In genomic region chr1:169786974-169787373, GRCh38 we compare ENCODE assay signal across 17 cellular contexts. TPM values are rescaled to one million over a fixed set of nuclear protein-coding genes. Genes with fewer than 3 reads are reported as not detected.
A peak's percentile ranks its signal among the peaks of the same experiment; 100 is the strongest.
DNase-seq lines count a peak whose midpoint lies in the region; ATAC-seq, FAIRE-seq and TF ChIP-seq lines count a peak whose summit lies in the region.
"Had no signal": no experiment of that assay in that cellular context is flagged by ENCODE, and none has a peak within 500 bp of the region (broad histone marks: within the 10 kb centered on the region; RNA-seq: fewer than 3 reads in every experiment).

No MANE protein-coding gene starts in this region.

- no peak overlapping the region for H2BK120ac ChIP-seq in H1 (replicated peaks; ENCODE audit: low read depth, low read length)

- no peak overlapping the region for H3K23ac ChIP-seq in H1 (ENCODE audit: insufficient read length)

- no peak overlapping the region for H3K27ac ChIP-seq in HepG2 (ENCODE audit: extremely low read length, insufficient read depth, low read length)
- H3K27ac ChIP-seq in right lobe of liver, result no peak overlapping the region
- no peak overlapping the region for H3K27ac ChIP-seq in H1 (ENCODE audit: low read depth, low read length)
- H3K27ac ChIP-seq in testis, result no peak overlapping the region
- H3K27ac ChIP-seq: BLaER1 treated with 17β-estradiol and CSF1 and Interleukin-3, amounts not matched to agents 10 nM and 100 nM; HL-60 had no signal

- TF ChIP-seq POLR2A in HepG2 (IDR thresholded peaks at IDR 0.05; ENCODE audit: insufficient read depth in 1 of 2, low read depth in 2 of 2, low read length in 2 of 2) (no peak), right lobe of liver (IDR thresholded peaks at IDR 0.05) (no peak), H1 (IDR thresholded peaks at IDR 0.05; ENCODE audit: control extremely low read depth in 1 of 2, low read depth in 2 of 2, low read length in 2 of 2) (no peak), testis (IDR thresholded peaks at IDR 0.05) (no peak)

- no peak overlapping the region for H2AK5ac ChIP-seq in H1 (ENCODE audit: low read depth, low read length)

- H2BK5ac ChIP-seq in H1 (ENCODE audit: low read depth, low read length), result no peak overlapping the region

- in situ Hi-C loops in HepG2 (cut with HindIII; ENCODE audit: extremely low pct_ligation_motif_present, low pct_unique_long_range_greater_than_20kb), result no loop called here

- TF ChIP-seq EP300 in HepG2 (IDR thresholded peaks at IDR 0.05; ENCODE audit: low read depth in 2 of 2, low read length in 2 of 2), result no peak
- no peak for TF ChIP-seq EP300 in HepG2 (CRISPR knock-in tag; IDR thresholded peaks at IDR 0.05; ENCODE audit: borderline replicate concordance)
- TF ChIP-seq EP300 in H1 (IDR thresholded peaks at IDR 0.05; ENCODE audit: borderline replicate concordance in 1 of 2, low read depth in 2 of 2, low read length in 2 of 2), result no peak

- H4K8ac ChIP-seq in H1 (ENCODE audit: extremely low read depth, insufficient read depth, low read length), result no peak overlapping the region

- BruUV-seq in HepG2 (replicated peaks; lab: Mats Ljungman, UMichigan), result no TSS peak

- H2BK20ac ChIP-seq in H1 (ENCODE audit: low read length), result no peak overlapping the region

- no peaks in the 10 kb centered on the region; a peak in 1 of 5 replicates for H3K27me3 ChIP-seq in HepG2 (ENCODE audit: control insufficient read depth in 1 of 2, insufficient read depth in 2 of 2, low read length in 2 of 2)
- no peaks in the 10 kb centered on the region for H3K27me3 ChIP-seq in right lobe of liver
- no peaks in the 10 kb centered on the region for H3K27me3 ChIP-seq in H1 (replicated peaks in 1 of 4; ENCODE audit: control insufficient read depth in 3 of 4, extremely low read depth in 1 of 4, insufficient read depth in 3 of 4, low read length in 3 of 4)
- H3K27me3 ChIP-seq in testis, result no peaks in the 10 kb centered on the region
- H3K27me3 ChIP-seq: BLaER1 treated with 17β-estradiol and CSF1 and Interleukin-3, amounts not matched to agents 10 nM and 100 nM had no signal

- no peak overlapping the region for H3K56ac ChIP-seq in H1 (replicated peaks; ENCODE audit: insufficient read length, low read depth, low read length)

- TF ChIP-seq RAD21 in HepG2 (CRISPR knock-in tag; IDR thresholded peaks at IDR 0.05), result no peak
- no peak for TF ChIP-seq RAD21 in H1 (IDR thresholded peaks at IDR 0.05 in 1 of 2, conservative IDR thresholded peaks at IDR 0.05 in 1 of 2; ENCODE audit: low read depth in 2 of 2, low read length in 2 of 2)

- FAIRE-seq in HepG2 (lab: Jason Lieb, UNC) (no peak), H1 (lab: Jason Lieb, UNC) (no peak)
- FAIRE-seq: GM18507 had no signal

- H3K9me3 ChIP-seq in HepG2 (ENCODE audit: low read length) (no peaks in the 10 kb centered on the region), right lobe of liver (no peaks in the 10 kb centered on the region), H1 (ENCODE audit: insufficient read depth in 2 of 2, low read depth in 1 of 2, low read length in 1 of 2) (peaks cover 4 to 6% of the 10 kb centered on the region in 2 experiments; a peak in 3 of 4 replicates), testis (no peaks in the 10 kb centered on the region)
- H3K9me3 ChIP-seq: BLaER1 treated with 17β-estradiol and CSF1 and Interleukin-3, amounts not matched to agents 10 nM and 100 nM had no signal

- H3K79me2 ChIP-seq in HepG2 (ENCODE audit: insufficient read depth, low read length) (no peaks in the 10 kb centered on the region), H1 (ENCODE audit: control insufficient read depth in 1 of 2, insufficient read depth in 2 of 2, low read length in 2 of 2) (no peaks in the 10 kb centered on the region)

- no peak overlapping the region for H3K14ac ChIP-seq in H1 (ENCODE audit: insufficient read length)

- H3K4ac ChIP-seq in H1 (replicated peaks; ENCODE audit: insufficient read length, low read depth, low read length), result no peak overlapping the region

- 0 out of 2 replicates have a peak overlapping the region, but pooled peaks have one; percentile 5 for H2BK15ac ChIP-seq in H1 (ENCODE audit: low read length)

- TF ChIP-seq CTCF in HepG2 (CRISPR knock-in tag; IDR thresholded peaks at IDR 0.05) (no peak), right lobe of liver (IDR thresholded peaks at IDR 0.05) (no peak), H1 (IDR thresholded peaks at IDR 0.05; ENCODE audit: control extremely low read depth in 1 of 3, insufficient read depth in 1 of 3, low read depth in 1 of 3, low read length in 3 of 3) (no peak), testis (IDR thresholded peaks at IDR 0.05) (no peak)

- H4K20me1 ChIP-seq in HepG2 (ENCODE audit: insufficient read depth, low read length) (no peaks in the 10 kb centered on the region), H1 (replicated peaks in 1 of 2; ENCODE audit: control insufficient read depth in 1 of 2, insufficient read depth in 2 of 2, low read length in 2 of 2) (no peaks in the 10 kb centered on the region)
- H4K20me1 ChIP-seq: BLaER1 treated with 17β-estradiol and CSF1 and Interleukin-3, amounts not matched to agents 10 nM and 100 nM had no signal

- H3K4me2 ChIP-seq in HepG2 (ENCODE audit: low read depth, low read length) (0 out of 2 replicates have a peak overlapping the region, but pooled peaks have one; percentile 4), H1 (ENCODE audit: insufficient read depth in 1 of 2, low read depth in 2 of 2, low read length in 2 of 2) (no peak overlapping the region)
- H3K4me2 ChIP-seq: BLaER1 treated with 17β-estradiol and CSF1 and Interleukin-3, amounts not matched to agents 10 nM and 100 nM had no signal

- H3K9ac ChIP-seq in HepG2 (ENCODE audit: insufficient read depth, low read depth, low read length) (no peak overlapping the region), H1 (replicated peaks in 1 of 4; ENCODE audit: extremely low read depth in 1 of 4, low read depth in 3 of 4, low read length in 3 of 4) (no peak overlapping the region)
- H3K9ac ChIP-seq: BLaER1 treated with 17β-estradiol and CSF1 and Interleukin-3, amounts not matched to agents 10 nM and 100 nM had no signal

- POLR2A ChIA-PET in HepG2 (lab: Yijun Ruan, JAX), result no interaction called here
- POLR2A ChIA-PET in H1 (lab: Charles Lee; ENCODE audit: partially characterized antibody), result interaction anchor here (2.0 kb wide), 1 partner anchor 8 kb away, joined by 11 read pairs; the partner anchor contains the start of gene METTL18

- H3K36me3 ChIP-seq in HepG2 (replicated peaks in 1 of 2; ENCODE audit: control insufficient read depth in 1 of 2, insufficient read depth in 2 of 2, low read length in 2 of 2) (no peaks in the 10 kb centered on the region), right lobe of liver (no peaks in the 10 kb centered on the region), H1 (ENCODE audit: control insufficient read depth in 2 of 4, insufficient read depth in 4 of 4, low read length in 3 of 4) (0 out of 8 replicates have a peak, but pooled peaks cover 0 to 3% (median 0%) of the 10 kb centered on the region in 4 experiments), testis (ENCODE audit: low read depth, missing control alignments) (no peaks in the 10 kb centered on the region)

- no peak overlapping the region for H2BK12ac ChIP-seq in H1 (ENCODE audit: low read depth, low read length)

- no peak overlapping the region for H3K4me3 ChIP-seq in HepG2 (replicated peaks in 1 of 3; ENCODE audit: insufficient read depth in 1 of 3, low read depth in 2 of 3, low read length in 3 of 3)
- H3K4me3 ChIP-seq in right lobe of liver, result no peak overlapping the region
- no peak overlapping the region for H3K4me3 ChIP-seq in H1 (ENCODE audit: extremely low read depth in 1 of 4, insufficient read depth in 2 of 4, low read depth in 3 of 4, low read length in 4 of 4)
- H3K4me3 ChIP-seq in testis, result no peak overlapping the region
- H3K4me3 ChIP-seq: BLaER1 treated with 17β-estradiol and CSF1 and Interleukin-3, amounts not matched to agents 10 nM and 100 nM had no signal

- no peak overlapping the region for H4K5ac ChIP-seq in H1 (ENCODE audit: insufficient read length, low read depth, low read length)

- ATAC-seq in HepG2 (peak; percentile 78), right lobe of liver (no peak)

- no peaks in the 10 kb centered on the region for H3K79me1 ChIP-seq in H1 (ENCODE audit: low read depth, low read length)

- 0% methylated on average over 1 of the region's 3 CpGs for WGBS in HepG2 (ENCODE audit: low lambda C conversion rate)
- WGBS in right lobe of liver (ENCODE audit: insufficient coverage, low coverage, low lambda C conversion rate, missing lambda C conversion rate), result 79% methylated on average over 1 of the region's 3 CpGs
- 79% methylated on average over 3 of the region's 3 CpGs; no CpG with 5 or more reads in 1 of the 2 experiments for WGBS in H1 (ENCODE audit: extremely low coverage in 1 of 2, insufficient coverage in 1 of 2, insufficient read length in 1 of 2, insufficient replicate concordance in 2 of 2, low coverage in 1 of 2, low lambda C conversion rate in 2 of 2, missing lambda C conversion rate in 1 of 2), 2 experiments
- WGBS in testis, 2 donors, result 45 to 67% methylated on average over 3 of the region's 3 CpGs

- H4K91ac ChIP-seq in H1 (replicated peaks; ENCODE audit: insufficient read length, low read length), result no peak overlapping the region

- H3K4me1 ChIP-seq in HepG2 (ENCODE audit: insufficient read depth, low read length) (peaks cover 15% of the 10 kb centered on the region; the same call in 1 of the 2 replicates), right lobe of liver (no peaks in the 10 kb centered on the region), H1 (replicated peaks in 1 of 4; ENCODE audit: control insufficient read depth in 3 of 4, insufficient read depth in 4 of 4, low read length in 3 of 4) (peaks cover 0 to 5% (median 0%) of the 10 kb centered on the region in 4 experiments; a peak in 1 of 7 replicates), testis (no peaks in the 10 kb centered on the region)
- H3K4me1 ChIP-seq: BLaER1 treated with 17β-estradiol and CSF1 and Interleukin-3, amounts not matched to agents 10 nM and 100 nM had no signal

- H2AFZ ChIP-seq in HepG2 (ENCODE audit: low read length) (peak overlapping the region; percentile 2), H1 (ENCODE audit: low read length) (no peak overlapping the region)

- DNase-seq in HepG2 (ENCODE audit: low spot score) (no peak), right lobe of liver (no peak), NCI-H82 treated with DMSO at 0.1 percent for 48 hours (lab: John Stamatoyannopoulos, UW; ENCODE audit: unreplicated experiment) (peak; percentile 39), H1 (ENCODE audit: low read depth in 1 of 2, low spot score in 2 of 2) (no peak), testis (no peak), NCI-H446 (lab: John Stamatoyannopoulos, UW) (no peak)
- no peak for DNase-seq in stimulated activated CD4-positive, alpha-beta T cell treated with anti-CD3 and anti-CD28 coated beads, Interleukin-12 subunit alpha, Interleukin-12 subunit beta, amount 100 ng/mL, for 4 hours
- DNase-seq: 8988T; ACHN; CD4-positive, CD25-positive, alpha-beta regulatory T cell; DMS53; HCEC 1CT; KBM-7 had no signal

- CTCF ChIA-PET in HepG2 (lab: Yijun Ruan, JAX; ENCODE audit: low intra/inter-chr PET ratio, low total read pairs) (no interaction called here), H1 (lab: Charles Lee; ENCODE audit: partially characterized antibody) (interaction anchor here (0.8 to 1.3 kb wide), 2 partner anchors 11 to 186 kb away, joined by 3 to 4 read pairs; no protein-coding TSS in a partner anchor)

- H3K23me2 ChIP-seq in H1 (ENCODE audit: low read depth, low read length), result no peaks in the 10 kb centered on the region

- H3K18ac ChIP-seq in H1 (ENCODE audit: extremely low read depth, low read length), result no peak overlapping the region

- intact Hi-C loops in HepG2 (cut with micrococcal nuclease; ENCODE audit: unreplicated experiment) (no loop called here), right lobe of liver (cut with DNase I) (no loop called here), testis (cut with DNase I; ENCODE audit: low total_unique reads) (no loop called here)

RNA-seq across cellular contexts. Expression of gene METTL18, which starts 7.7 kb away (rescaled TPM):
- total RNA-seq in HepG2 (2016; rRNA removed; fragmentation: Illumina TruSeq; extraction: Trizol), result 6.7 and 11.2 TPM in 2 replicates
- 1.8 and 2.4 TPM in 2 replicates for total RNA-seq in HepG2 (2016; cell fraction: cytosol; rRNA removed; fragmentation: Illumina TruSeq; extraction: Trizol; ENCODE audit: low read depth)
- total RNA-seq in HepG2 (2016; cell fraction: insoluble cytoplasmic fraction; rRNA removed; fragmentation: Illumina TruSeq; extraction: Trizol), result 7.6 and 11.0 TPM in 2 replicates
- total RNA-seq in HepG2 (2016; cell fraction: membrane; rRNA removed; fragmentation: Illumina TruSeq; extraction: Trizol), result 3.7 and 3.9 TPM in 2 replicates
- 6.2 and 6.5 TPM in 2 replicates for total RNA-seq in HepG2 (2016; cell fraction: nucleus; rRNA removed; fragmentation: Illumina TruSeq; extraction: Trizol)
- polyA plus RNA-seq in HepG2 (2011; rRNA removed), result 2.2 and 2.7 TPM in 2 replicates
- polyA plus RNA-seq in HepG2 (2011; cell fraction: cytosol; rRNA removed), result 0.81 and 1.2 TPM in 2 replicates
- polyA plus RNA-seq in HepG2 (2011; cell fraction: nucleus; rRNA removed), result 0.48 and 0.93 TPM in 2 replicates
- polyA plus RNA-seq in HepG2 (2012), result 4.5 and 5.9 TPM in 2 replicates
- polyA plus RNA-seq in HepG2 (2016; cell fraction: cytosol; fragmentation: Illumina TruSeq; extraction: Trizol; ENCODE audit: low read depth), result 1.4 and 2.0 TPM in 2 replicates
- 10.2 and 10.9 TPM in 2 replicates for polyA plus RNA-seq in HepG2 (2016; cell fraction: insoluble cytoplasmic fraction; fragmentation: Illumina TruSeq; extraction: Trizol; ENCODE audit: low read depth)
- polyA plus RNA-seq in HepG2 (2016; cell fraction: membrane; fragmentation: Illumina TruSeq; extraction: Trizol; ENCODE audit: low read depth), result 1.8 and 3.0 TPM in 2 replicates
- 6.1 and 7.3 TPM in 2 replicates for polyA plus RNA-seq in HepG2 (2016; cell fraction: nucleus; fragmentation: Illumina TruSeq; extraction: Trizol; ENCODE audit: insufficient read depth, low read depth)
- 0.28 and 0.48 TPM in 2 replicates for polyA minus RNA-seq in HepG2 (2011; rRNA and poly(A)+ RNA removed; ENCODE audit: low replicate concordance)
- 1.5 and 2.1 TPM in 2 replicates for polyA minus RNA-seq in HepG2 (2011; cell fraction: cytosol; rRNA and poly(A)+ RNA removed)
- 4.0 and 5.8 TPM in 2 replicates for polyA minus RNA-seq in HepG2 (2011; cell fraction: nucleus; rRNA and poly(A)+ RNA removed)
- total RNA-seq in right lobe of liver, result 1 to 10 TPM; 2.2 to 4.4 (median 2.8) TPM
- 6.0 and 7.6 TPM in 2 replicates for total RNA-seq in H1 (2021; fragmentation: NEBNext Ultra II Directional; extraction: Animal tissue kit (Norgen Biotek cat#: 25700))
- 0.88 and 1.4 TPM in 2 replicates for polyA plus RNA-seq in H1 (2011; rRNA removed)
- 3.5 TPM for polyA plus RNA-seq in H1 (2011; cell fraction: cytosol; rRNA removed)
- polyA plus RNA-seq in H1 (2011; cell fraction: nucleus; rRNA removed), result 0.53 TPM
- polyA plus RNA-seq in H1 (2012, experiment 1 of 2), result 4.1 to 8.1 TPM (median 4.8 TPM) in 4 replicates
- polyA plus RNA-seq in H1 (2012, experiment 2 of 2), result 0.88 TPM
- polyA plus RNA-seq in H1 (2013, experiment 1 of 2), result 4.3 TPM
- polyA plus RNA-seq in H1 (2013, experiment 2 of 2), result 3.5 TPM
- 0.82 and 1.1 TPM in 2 replicates for polyA minus RNA-seq in H1 (2011; rRNA and poly(A)+ RNA removed)
- polyA minus RNA-seq in H1 (2011; cell fraction: cytosol; rRNA and poly(A)+ RNA removed), result 2.1 TPM
- 2.9 TPM for polyA minus RNA-seq in H1 (2011; cell fraction: nucleus; rRNA and poly(A)+ RNA removed)
- 1 to 10 TPM; 6.4 to 6.6 TPM for total RNA-seq in testis
- 8.6 TPM for polyA plus RNA-seq in testis (ENCODE audit: insufficient read depth, low read depth, low replicate concordance)

RNA-seq across cellular contexts. Expression of gene SELE, which starts 53.1 kb away (rescaled TPM):
- total RNA-seq in HepG2 (2016; rRNA removed; fragmentation: Illumina TruSeq; extraction: Trizol), result 0.04 TPM in 1 of 2 replicates, not detected in the other
- total RNA-seq in HepG2 (2016; cell fraction: cytosol; rRNA removed; fragmentation: Illumina TruSeq; extraction: Trizol; ENCODE audit: low read depth), result not detected in 2 replicates
- 0.04 TPM in 1 of 2 replicates, not detected in the other for total RNA-seq in HepG2 (2016; cell fraction: insoluble cytoplasmic fraction; rRNA removed; fragmentation: Illumina TruSeq; extraction: Trizol)
- not detected in 2 replicates for total RNA-seq in HepG2 (2016; cell fraction: membrane; rRNA removed; fragmentation: Illumina TruSeq; extraction: Trizol)
- total RNA-seq in HepG2 (2016; cell fraction: nucleus; rRNA removed; fragmentation: Illumina TruSeq; extraction: Trizol), result not detected in 2 replicates
- 0.08 and 0.09 TPM in 2 replicates for polyA plus RNA-seq in HepG2 (2011; rRNA removed)
- polyA plus RNA-seq in HepG2 (2011; cell fraction: cytosol; rRNA removed), result 0.04 and 0.05 TPM in 2 replicates
- 0.05 TPM in 1 of 2 replicates, not detected in the other for polyA plus RNA-seq in HepG2 (2011; cell fraction: nucleus; rRNA removed)
- polyA plus RNA-seq in HepG2 (2012), result 0.05 TPM in 1 of 2 replicates, not detected in the other
- not detected in 2 replicates for polyA plus RNA-seq in HepG2 (2016; cell fraction: cytosol; fragmentation: Illumina TruSeq; extraction: Trizol; ENCODE audit: low read depth)
- polyA plus RNA-seq in HepG2 (2016; cell fraction: insoluble cytoplasmic fraction; fragmentation: Illumina TruSeq; extraction: Trizol; ENCODE audit: low read depth), result 0.07 TPM in 1 of 2 replicates, not detected in the other
- polyA plus RNA-seq in HepG2 (2016; cell fraction: membrane; fragmentation: Illumina TruSeq; extraction: Trizol; ENCODE audit: low read depth), result not detected in 2 replicates
- polyA plus RNA-seq in HepG2 (2016; cell fraction: nucleus; fragmentation: Illumina TruSeq; extraction: Trizol; ENCODE audit: insufficient read depth, low read depth), result not detected in 2 replicates
- polyA minus RNA-seq in HepG2 (2011; rRNA and poly(A)+ RNA removed; ENCODE audit: low replicate concordance), result 0.12 TPM in 1 of 2 replicates, not detected in the other
- not detected in 2 replicates for polyA minus RNA-seq in HepG2 (2011; cell fraction: cytosol; rRNA and poly(A)+ RNA removed)
- 0.12 TPM in 1 of 2 replicates, not detected in the other for polyA minus RNA-seq in HepG2 (2011; cell fraction: nucleus; rRNA and poly(A)+ RNA removed)
- 1 to 10 TPM in 3 of 6 experiments, under 1 TPM in 3; 0.18 to 3.1 (median 0.94) TPM for total RNA-seq in right lobe of liver
- not detected in 2 replicates for total RNA-seq in H1 (2021; fragmentation: NEBNext Ultra II Directional; extraction: Animal tissue kit (Norgen Biotek cat#: 25700))
- polyA plus RNA-seq in H1 (2011; rRNA removed), result not detected in 2 replicates
- polyA plus RNA-seq in H1 (2011; cell fraction: cytosol; rRNA removed), result not detected
- not detected for polyA plus RNA-seq in H1 (2011; cell fraction: nucleus; rRNA removed)
- polyA plus RNA-seq in H1 (2012, experiment 1 of 2), result not detected in 4 replicates
- polyA plus RNA-seq in H1 (2012, experiment 2 of 2), result not detected
- polyA plus RNA-seq in H1 (2013, experiment 1 of 2), result not detected
- polyA plus RNA-seq in H1 (2013, experiment 2 of 2), result not detected
- not detected in 2 replicates for polyA minus RNA-seq in H1 (2011; rRNA and poly(A)+ RNA removed)
- not detected for polyA minus RNA-seq in H1 (2011; cell fraction: cytosol; rRNA and poly(A)+ RNA removed)
- polyA minus RNA-seq in H1 (2011; cell fraction: nucleus; rRNA and poly(A)+ RNA removed), result not detected
- 1 to 10 TPM in 1 of 2 donors, under 1 TPM in 1; 0.47 to 1.7 TPM for total RNA-seq in testis
- 1.2 TPM for polyA plus RNA-seq in testis (ENCODE audit: insufficient read depth, low read depth, low replicate concordance)
- total RNA-seq: CD4-positive, CD25-positive, alpha-beta regulatory T cell; H4 had no signal
